Comparison of ENCODE assay signal across 10 cellular contexts in the genomic region with DNA sequence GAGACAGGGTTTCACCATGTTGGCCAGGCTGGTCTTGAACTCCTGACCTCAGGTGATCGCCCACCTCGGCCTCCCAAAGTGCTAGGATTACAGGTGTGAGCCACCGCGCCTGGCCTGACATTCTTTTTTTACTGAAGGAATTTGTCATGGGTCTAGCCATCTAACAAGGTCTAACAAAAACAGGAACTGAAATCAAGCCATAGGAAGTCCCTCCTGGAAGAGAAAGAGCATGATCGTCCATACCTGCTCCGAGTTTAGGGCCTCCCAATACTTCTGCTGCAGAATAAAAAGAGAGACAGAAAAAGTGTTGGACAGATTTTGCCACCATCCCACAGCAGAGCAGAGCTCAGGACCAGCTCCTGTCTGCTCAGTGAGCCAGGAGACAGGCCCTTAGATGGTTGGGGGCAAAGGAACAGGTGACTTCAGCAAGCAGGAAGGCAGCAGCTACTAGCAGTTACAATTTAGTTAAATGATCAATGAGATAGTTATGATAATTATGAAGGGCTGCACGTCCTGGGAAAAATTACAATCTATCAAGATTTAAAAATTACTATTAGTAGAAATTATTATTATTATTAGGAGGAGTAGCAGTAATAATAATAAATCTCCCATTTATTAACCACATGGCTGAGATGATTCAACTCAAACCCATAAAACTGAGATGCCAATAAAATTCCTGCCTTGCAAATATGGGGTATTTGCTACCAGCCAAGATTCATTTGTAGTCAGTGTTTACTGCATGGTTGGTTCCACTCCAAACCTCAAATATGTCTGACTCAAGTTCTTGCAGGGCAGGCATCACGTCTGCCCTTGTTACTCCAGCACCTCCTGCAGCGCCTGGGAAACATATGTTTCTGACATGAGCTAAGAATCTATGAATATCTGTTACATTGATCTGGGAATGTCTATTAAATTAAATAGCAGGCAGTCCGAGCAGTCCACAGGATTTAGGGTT. TPM values are rescaled to one million over a fixed set of nuclear protein-coding genes. Genes with fewer than 3 reads are reported as not detected.
DNase-seq lines count a peak whose midpoint lies in the region; ATAC-seq and TF ChIP-seq lines count a peak whose summit lies in the region.
"Had no signal": no experiment of that assay in that cellular context is flagged by ENCODE, and none has a peak within 500 bp of the region (broad histone marks: within the 10 kb centered on the region; RNA-seq: fewer than 3 reads in every experiment).

No MANE protein-coding gene starts in this region.

- no peaks in the 10 kb centered on the region for H3K27me3 ChIP-seq in upper lobe of right lung

- TF ChIP-seq CTCF in RWPE1 (conservative IDR thresholded peaks at IDR 0.05; ENCODE audit: low read depth) (no peak; the same call in 1 of the 2 replicates), upper lobe of right lung (IDR thresholded peaks at IDR 0.05) (no peak)

- ATAC-seq in upper lobe of right lung = peak; percentile 60
- ATAC-seq: activated CD8-positive, alpha-beta memory T cell treated with anti-CD3 and anti-CD28 coated beads, Interleukin-2, amount 10 ng/mL, durations not matched to agents 7 days and 5 days had no signal

- intact Hi-C loops in upper lobe of right lung (cut with DNase I) = loop anchor here (5.0 kb wide), 1 partner anchor 121 kb away; no protein-coding TSS in a partner anchor

- POLR2A ChIA-PET in RWPE1 (lab: Yijun Ruan, JAX; ENCODE audit: low non-redundant PET) = no interaction called here

- CTCF ChIA-PET in RWPE1 (lab: Yijun Ruan, JAX) = interaction anchor here (0.6 to 1.4 kb wide), 5 partner anchors 10 to 133 kb away, joined by 3 to 5 read pairs (median 4); no protein-coding TSS in a partner anchor

- H3K36me3 ChIP-seq in upper lobe of right lung = no peaks in the 10 kb centered on the region

- no peaks in the 10 kb centered on the region for H3K4me1 ChIP-seq in upper lobe of right lung

- H3K4me3 ChIP-seq in upper lobe of right lung = no peak overlapping the region

- peak overlapping the region; percentile 82 for H3K27ac ChIP-seq in RWPE1
- H3K27ac ChIP-seq in upper lobe of right lung = no peak overlapping the region

- no peaks in the 10 kb centered on the region for H3K9me3 ChIP-seq in upper lobe of right lung

- DNase-seq in SIG-M5 treated with dmso at 0.1 percent for 504 hours (lab: John Stamatoyannopoulos, UW; ENCODE audit: unreplicated experiment) = peak; percentile 51
- DNase-seq in SIG-M5 (lab: John Stamatoyannopoulos, UW) = no peak
- DNase-seq in RWPE1 (ENCODE audit: low spot score) = peak; percentile 95
- DNase-seq in fibroblast of the conjunctiva (ENCODE audit: low read depth) = peak; percentile 99
- DNase-seq in upper lobe of right lung = no peak
- no peak for DNase-seq in NCI-H1048 (lab: John Stamatoyannopoulos, UW)
- DNase-seq in AML-193 (lab: John Stamatoyannopoulos, UW) = no peak
- no peak for DNase-seq in NCI-H69 (lab: John Stamatoyannopoulos, UW)
- DNase-seq: activated CD8-positive, alpha-beta memory T cell treated with anti-CD3 and anti-CD28 coated beads, Interleukin-2, amount 10 ng/mL, durations not matched to agents 7 days and 5 days; CD4-positive, CD25-positive, alpha-beta regulatory T cell had no signal

RNA-seq across cellular contexts. Expression of a gene that starts 40.1 kb away (rescaled TPM):
- total RNA-seq in upper lobe of right lung = 25.3 TPM

Comparison
In these comparisons a context has a peak if more than half of its experiments do, and no peak if none do; other contexts are left out.
1. DNase-seq: peak in SIG-M5 treated with dmso at 0.1 percent for 504 hours (single experiment), RWPE1 (single experiment) and fibroblast of the conjunctiva (single experiment); none in SIG-M5 (single experiment), upper lobe of right lung (single experiment), NCI-H1048 (single experiment), AML-193 (0 of 2) and NCI-H69 (single experiment).